ENCODE assay signal across 9 cellular contexts in genomic region chr17:74840989-74841666, GRCh38. TPM values are rescaled to one million over a fixed set of nuclear protein-coding genes. Genes with fewer than 3 reads are reported as not detected.
DNase-seq lines count a peak whose midpoint lies in the region; ATAC-seq lines count a peak whose summit lies in the region.
"Had no signal": no experiment of that assay in that cellular context is flagged by ENCODE, and none has a peak within 500 bp of the region (broad histone marks: within the 10 kb centered on the region; RNA-seq: fewer than 3 reads in every experiment).

No MANE protein-coding gene starts in this region.

- H3K9me3 Mint-ChIP-seq in activated naive CD8-positive, alpha-beta T cell treated with anti-CD3 and anti-CD28 coated beads, Interleukin-2, amount 10 ng/mL, durations not matched to agents 7 days and 5 days, result no peaks in the 10 kb centered on the region

- intact Hi-C loops in left ventricle myocardium superior (cut with micrococcal nuclease), result no loop called here
- intact Hi-C loops in sciatic nerve (cut with DNase I), result no loop called here

- ATAC-seq in activated naive CD8-positive, alpha-beta T cell treated with anti-CD3 and anti-CD28 coated beads, Interleukin-2, amount 10 ng/mL, durations not matched to agents 7 days and 5 days (ENCODE audit: low read depth), result peak; percentile 24
- ATAC-seq in left ventricle myocardium superior, result peak; percentile 76
- peak; percentile 87 for ATAC-seq in sciatic nerve
- ATAC-seq in HG03460 (IDR thresholded peaks at IDR 0.05; ENCODE audit: unreplicated experiment), result no peak

- DNase-seq in GM03348 (ENCODE audit: low spot score) (peak; percentile 86), left ventricle myocardium superior (peak; percentile 82), sciatic nerve (ENCODE audit: low spot score) (peak; percentile 82), SW480 (ENCODE audit: low spot score) (no peak), LoVo (ENCODE audit: low spot score) (no peak), T-helper 1 cell (no peak)
- DNase-seq in activated naive CD8-positive, alpha-beta T cell treated with anti-CD3 and anti-CD28 coated beads, Interleukin-2, amount 10 ng/mL, durations not matched to agents 7 days and 5 days, result no peak
- DNase-seq: NCI-H524 treated with DMSO at 0.1 percent for 48 hours had no signal

- H3K36me3 Mint-ChIP-seq in activated naive CD8-positive, alpha-beta T cell treated with anti-CD3 and anti-CD28 coated beads, Interleukin-2, amount 10 ng/mL, durations not matched to agents 7 days and 5 days, result peaks cover 3% of the 10 kb centered on the region

- peaks cover 18% of the 10 kb centered on the region for H3K27me3 Mint-ChIP-seq in activated naive CD8-positive, alpha-beta T cell treated with anti-CD3 and anti-CD28 coated beads, Interleukin-2, amount 10 ng/mL, durations not matched to agents 7 days and 5 days

- H3K4me1 Mint-ChIP-seq in activated naive CD8-positive, alpha-beta T cell treated with anti-CD3 and anti-CD28 coated beads, Interleukin-2, amount 10 ng/mL, durations not matched to agents 7 days and 5 days, result peaks cover 15% of the 10 kb centered on the region

- peak overlapping the region; percentile 0 for H3K27ac Mint-ChIP-seq in activated naive CD8-positive, alpha-beta T cell treated with anti-CD3 and anti-CD28 coated beads, Interleukin-2, amount 10 ng/mL, durations not matched to agents 7 days and 5 days

- POLR2A ChIA-PET in activated naive CD8-positive, alpha-beta T cell treated with anti-CD3 and anti-CD28 coated beads, Interleukin-2, amount 10 ng/mL, durations not matched to agents 7 days and 5 days (lab: Charles Lee), result no interaction called here

- no peak overlapping the region for H3K4me3 Mint-ChIP-seq in activated naive CD8-positive, alpha-beta T cell treated with anti-CD3 and anti-CD28 coated beads, Interleukin-2, amount 10 ng/mL, durations not matched to agents 7 days and 5 days

RNA-seq across cellular contexts. Expression of gene GRIN2C, which starts 18.6 kb away (rescaled TPM):
- total RNA-seq in activated naive CD8-positive, alpha-beta T cell treated with anti-CD3 and anti-CD28 coated beads, Interleukin-2, amount 10 ng/mL, durations not matched to agents 7 days and 5 days, result under 1 TPM in 1 of 2 experiments, not detected in 1; 0.17 TPM
- total RNA-seq in left ventricle myocardium superior (0.52 TPM), sciatic nerve (0.98 TPM)

RNA-seq across cellular contexts. Expression of gene FDXR, which starts 31.7 kb away (rescaled TPM):
- total RNA-seq in activated naive CD8-positive, alpha-beta T cell treated with anti-CD3 and anti-CD28 coated beads, Interleukin-2, amount 10 ng/mL, durations not matched to agents 7 days and 5 days, result 10 to 100 TPM; 25.4 to 30.8 TPM
- 4.5 TPM for total RNA-seq in left ventricle myocardium superior
- 6.3 TPM for total RNA-seq in sciatic nerve

RNA-seq across cellular contexts. Expression of gene FADS6, which starts 52.3 kb away (rescaled TPM):
- not detected for total RNA-seq in activated naive CD8-positive, alpha-beta T cell treated with anti-CD3 and anti-CD28 coated beads, Interleukin-2, amount 10 ng/mL, durations not matched to agents 7 days and 5 days
- total RNA-seq in left ventricle myocardium superior (not detected), sciatic nerve (not detected)

Comparison
In these comparisons a context has a peak if more than half of its experiments do, and no peak if none do; other contexts are left out.
1. DNase-seq: peak in GM03348 (single experiment), left ventricle myocardium superior (single experiment) and sciatic nerve (single experiment); none in activated naive CD8-positive, alpha-beta T cell treated with anti-CD3 and anti-CD28 coated beads, Interleukin-2, amount 10 ng/mL, durations not matched to agents 7 days and 5 days (single experiment), SW480 (single experiment), LoVo (single experiment) and T-helper 1 cell (0 of 5).